In genomic region chr9:83649515-83649914, GRCh38 we compare ENCODE assay signal across 11 cellular contexts. TPM values are rescaled to one million over a fixed set of nuclear protein-coding genes. Genes with fewer than 3 reads are reported as not detected.
DNase-seq lines count a peak whose midpoint lies in the region; ATAC-seq, FAIRE-seq and TF ChIP-seq lines count a peak whose summit lies in the region.
"Had no signal": no experiment of that assay in that cellular context is flagged by ENCODE, and none has a peak within 500 bp of the region (broad histone marks: within the 10 kb centered on the region; RNA-seq: fewer than 3 reads in every experiment).

No MANE protein-coding gene starts in this region.

- H3K79me2 ChIP-seq in GM12878 (ENCODE audit: control insufficient read depth, insufficient read depth, low read length), result no peaks in the 10 kb centered on the region

- no peak for FAIRE-seq in GM12878 (lab: Jason Lieb, UNC)
- FAIRE-seq: pancreas had no signal

- POLR2A ChIA-PET in GM12878 (lab: Charles Lee) (interaction anchor here (0.6 to 1.8 kb wide), 3 partner anchors 29 to 82 kb away, joined by 3 to 5 read pairs (median 5); partner anchors contain the start of gene UBQLN1), RWPE1 (lab: Yijun Ruan, JAX; ENCODE audit: low non-redundant PET) (no interaction called here)

- no peak for TF ChIP-seq RAD21 in GM12878 (IDR thresholded peaks at IDR 0.05; ENCODE audit: insufficient read depth, low read depth, low read length)

- RAD21 ChIA-PET in GM12878 (lab: Charles Lee; ENCODE audit: unreplicated experiment), result interaction anchor here (0.5 to 2.9 kb wide), 12 partner anchors 12 to 382 kb away, joined by 3 to 31 read pairs (median 4); partner anchors contain the start of gene IDNK

- H3K9ac ChIP-seq in HUES64 (ENCODE audit: low read depth, low read length) (no peak overlapping the region), GM12878 (ENCODE audit: control insufficient read depth, insufficient read depth, low read length) (no peak overlapping the region)

- H3K36me3 ChIP-seq in HUES64 (ENCODE audit: insufficient read depth, low read length) (peaks cover 43% of the 10 kb centered on the region), GM12878 (ENCODE audit: control insufficient read depth in 2 of 2, insufficient read depth in 2 of 2, low read length in 1 of 2) (peaks cover 2 to 48% of the 10 kb centered on the region in 2 experiments)
- H3K36me3 ChIP-seq: pancreas had no signal

- SMC1A ChIA-PET in GM12878 (lab: Charles Lee; ENCODE audit: uncharacterized antibody, unreplicated experiment), result interaction anchor here (0.6 to 5.3 kb wide), 13 partner anchors 9 to 319 kb away, joined by 3 to 32 read pairs (median 3); partner anchors contain the start of genes IDNK and UBQLN1

- H4K20me1 ChIP-seq in GM12878 (ENCODE audit: control insufficient read depth, insufficient read depth), result no peaks in the 10 kb centered on the region

- no peak for TF ChIP-seq POLR2A in GM12878 (IDR thresholded peaks at IDR 0.05; ENCODE audit: low read depth, low read length)

- H3K9me3 ChIP-seq in HUES64 (ENCODE audit: insufficient read depth, low read depth, low read length), result peaks cover 9% of the 10 kb centered on the region; the same call in 1 of the 2 replicates
- H3K9me3 ChIP-seq in GM12878 (replicated peaks; ENCODE audit: control insufficient read depth, insufficient read depth, low read length), result no peaks in the 10 kb centered on the region
- H3K9me3 ChIP-seq: pancreas had no signal

- ATAC-seq in GM12878 (peak; percentile 30), left colon (peak; percentile 20), GM21360 (IDR thresholded peaks at IDR 0.05; ENCODE audit: unreplicated experiment) (no peak)

- WGBS in HUES64, result 87% methylated on average over 4 of the region's 4 CpGs
- WGBS in GM12878 (ENCODE audit: insufficient coverage, insufficient replicate concordance, low lambda C conversion rate, missing lambda C conversion rate), result 89% methylated on average over 4 of the region's 4 CpGs

- peak overlapping the region; percentile 47; the same call in 1 of the 2 replicates for H3K27ac ChIP-seq in HUES64 (ENCODE audit: low read depth, low read length)
- no peak overlapping the region for H3K27ac ChIP-seq in GM12878 (ENCODE audit: control insufficient read depth, insufficient read depth)
- H3K27ac ChIP-seq in RWPE1, result no peak overlapping the region
- H3K27ac ChIP-seq: 22Rv1, pancreas, skin epidermis had no signal

- CTCF ChIA-PET in GM12878 (lab: Yijun Ruan, JAX) (interaction anchor here (0.6 to 4.8 kb wide), 20 partner anchors 10 to 314 kb away, joined by 3 to 50 read pairs (median 6); partner anchors contain the start of genes IDNK and UBQLN1), RWPE1 (lab: Yijun Ruan, JAX) (interaction anchor here (0.5 to 1.4 kb wide), 14 partner anchors 9 to 607 kb away, joined by 3 to 8 read pairs (median 3); no protein-coding TSS in a partner anchor)

- TF ChIP-seq CTCF in GM12878 (IDR thresholded peaks at IDR 0.05 in 2 of 3, conservative IDR thresholded peaks at IDR 0.05 in 1 of 3; ENCODE audit: control insufficient read depth in 2 of 3, extremely low read depth in 1 of 3, insufficient read depth in 1 of 3, low read depth in 3 of 3, low read length in 3 of 3) (no peak), RWPE1 (conservative IDR thresholded peaks at IDR 0.05; ENCODE audit: low read depth) (no peak)

- peak; percentile 56 for DNase-seq in DMS 273 (lab: John Stamatoyannopoulos, UW; ENCODE audit: unreplicated experiment)
- no peak for DNase-seq in DMS 273 treated with DMSO at 0.1 percent for 48 hours (lab: John Stamatoyannopoulos, UW)
- DNase-seq in GM12878 (ENCODE audit: low read depth, low spot score), result no peak
- DNase-seq in left colon, result no peak
- no peak for DNase-seq in RWPE1 (ENCODE audit: low spot score)
- no peak for DNase-seq in stimulated activated CD4-positive, alpha-beta T cell treated with anti-CD3 and anti-CD28 coated beads, Interleukin-2, amount 100 ng/mL, for 24 hours

- no peaks in the 10 kb centered on the region for H3K4me1 ChIP-seq in HUES64 (ENCODE audit: insufficient read depth, low read length)
- H3K4me1 ChIP-seq in GM12878 (ENCODE audit: control insufficient read depth, insufficient read depth, low read length), result peaks cover 5% of the 10 kb centered on the region
- H3K4me1 ChIP-seq: pancreas had no signal

- in situ Hi-C loops in GM12878 (cut with MboI), result no loop called here

- H3K4me3 ChIP-seq in HUES64 (ENCODE audit: low read length) (no peak overlapping the region), GM12878 (no peak overlapping the region)
- H3K4me3 ChIP-seq: pancreas, skin epidermis had no signal

- no peak for TF ChIP-seq EP300 in GM12878 (IDR thresholded peaks at IDR 0.05; ENCODE audit: borderline replicate concordance in 1 of 2, control insufficient read depth in 1 of 2, low read depth in 2 of 2, low read length in 2 of 2)

- BruUV-seq in GM12878 (replicated peaks; lab: Mats Ljungman, UMichigan), result no TSS peak

- H3K27me3 ChIP-seq in HUES64 (ENCODE audit: insufficient read depth, low read length) (no peaks in the 10 kb centered on the region), GM12878 (replicated peaks in 1 of 2; ENCODE audit: control insufficient read depth in 2 of 2, insufficient read depth in 2 of 2, low read length in 1 of 2) (no peaks in the 10 kb centered on the region)
- H3K27me3 ChIP-seq: pancreas had no signal

- intact Hi-C loops in GM12878 (cut with micrococcal nuclease; ENCODE audit: unreplicated experiment), result loop anchor here (2.0 kb wide), 1 partner anchor 29 kb away; no protein-coding TSS in a partner anchor
- intact Hi-C loops in left colon (cut with DNase I, micrococcal nuclease), result no loop called here

- H3K4me2 ChIP-seq in GM12878 (ENCODE audit: control insufficient read depth, insufficient read depth), result no peak overlapping the region

- H2AFZ ChIP-seq in GM12878 (ENCODE audit: control insufficient read depth, low read depth, low read length), result no peak overlapping the region

TF ChIP-seq in GM12878, 131 proteins besides CTCF, POLR2A, EP300 and RAD21 (continues in another document):
- TF ChIP-seq EGR1 (IDR thresholded peaks at IDR 0.05; ENCODE audit: borderline replicate concordance in 1 of 2, low read depth in 2 of 2, low read length in 2 of 2) (no peak), MYB (IDR thresholded peaks at IDR 0.05; ENCODE audit: borderline replicate concordance, low read depth, low read length) (no peak)

RNA-seq across cellular contexts. Expression of gene IDNK, which starts 26.6 kb away (rescaled TPM):
- polyA plus RNA-seq in HUES64 (2013, experiment 1 of 2), result 1.1 TPM
- 1.6 TPM for polyA plus RNA-seq in HUES64 (2013, experiment 2 of 2)
- 4.3 and 5.1 TPM in 2 replicates for total RNA-seq in GM12878 (2013; cell fraction: nucleolus; rRNA removed)
- total RNA-seq in GM12878 (2014; rRNA removed) (10.6 and 12.0 TPM in 2 replicates), GM12878 (2014; rRNA removed; fragmentation: Illumina TruSeq; extraction: Trizol) (8.5 and 11.1 TPM in 2 replicates), GM12878 (2021) (7.0 and 7.7 TPM in 2 replicates), left colon (10 to 100 TPM in 1 of 2 donors, 1 to 10 TPM in 1; 7.2 to 13.4 TPM)
- polyA plus RNA-seq in GM12878 (2011; ENCODE audit: low read depth), result 11.5 TPM
- polyA plus RNA-seq in GM12878 (2011; rRNA removed) (8.9 and 14.2 TPM in 2 replicates), GM12878 (2014; fragmentation: Illumina TruSeq; extraction: Trizol) (10.6 and 15.2 TPM in 2 replicates), GM12878 (2014; fragmentation: Nextera tagmentation; extraction: Ambion mirVana) (1 to 10 TPM; 8.7 to 8.9 TPM), GM12878 (2014; rRNA removed) (11.0 TPM in 2 replicates), GM12878 (2016; fragmentation: Nextera tagmentation; extraction: Ambion mirVana) (10 to 100 TPM; 18.3 to 19.1 TPM)
- 5.7 and 5.8 TPM in 2 replicates for polyA plus RNA-seq in GM12878 (2011; cell fraction: cytosol; rRNA removed)
- 3.8 and 4.7 TPM in 2 replicates for polyA plus RNA-seq in GM12878 (2011; cell fraction: nucleus; rRNA removed)
- 10.4 and 10.9 TPM in 2 replicates for polyA plus RNA-seq in GM12878 (2012)
- polyA minus RNA-seq in GM12878 (2011; rRNA and poly(A)+ RNA removed), result 2.2 and 3.0 TPM in 2 replicates
- not detected in 2 replicates for polyA minus RNA-seq in GM12878 (2011; cell fraction: cytosol; rRNA and poly(A)+ RNA removed)
- 1.7 and 3.1 TPM in 2 replicates for polyA minus RNA-seq in GM12878 (2011; cell fraction: nucleus; rRNA and poly(A)+ RNA removed)

RNA-seq across cellular contexts. Expression of gene UBQLN1, which starts 58.2 kb away (rescaled TPM):
- polyA plus RNA-seq in HUES64 (2013, experiment 1 of 2), result 98.6 TPM
- 104 TPM for polyA plus RNA-seq in HUES64 (2013, experiment 2 of 2)
- total RNA-seq in GM12878 (2013; cell fraction: nucleolus; rRNA removed), result 183 and 192 TPM in 2 replicates
- total RNA-seq in GM12878 (2014; rRNA removed) (66.3 and 66.5 TPM in 2 replicates), GM12878 (2014; rRNA removed; fragmentation: Illumina TruSeq; extraction: Trizol) (44.5 and 47.0 TPM in 2 replicates), GM12878 (2021) (65.4 and 71.6 TPM in 2 replicates), left colon (10 to 100 TPM; 78.1 to 79.2 TPM)
- polyA plus RNA-seq in GM12878 (2011; ENCODE audit: low read depth), result 23.6 TPM
- polyA plus RNA-seq in GM12878 (2011; rRNA removed) (115 and 118 TPM in 2 replicates), GM12878 (2014; fragmentation: Illumina TruSeq; extraction: Trizol) (65.9 and 72.9 TPM in 2 replicates), GM12878 (2014; fragmentation: Nextera tagmentation; extraction: Ambion mirVana) (10 to 100 TPM; 12.4 to 15.0 TPM), GM12878 (2014; rRNA removed) (62.0 and 74.7 TPM in 2 replicates), GM12878 (2016; fragmentation: Nextera tagmentation; extraction: Ambion mirVana) (10 to 100 TPM; 76.2 to 81.2 TPM)
- polyA plus RNA-seq in GM12878 (2011; cell fraction: cytosol; rRNA removed), result 68.7 and 77.7 TPM in 2 replicates
- 56.0 and 66.1 TPM in 2 replicates for polyA plus RNA-seq in GM12878 (2011; cell fraction: nucleus; rRNA removed)
- polyA plus RNA-seq in GM12878 (2012), result 36.6 and 47.0 TPM in 2 replicates
- polyA minus RNA-seq in GM12878 (2011; rRNA and poly(A)+ RNA removed), result 129 and 178 TPM in 2 replicates
- polyA minus RNA-seq in GM12878 (2011; cell fraction: cytosol; rRNA and poly(A)+ RNA removed), result 64.0 and 77.6 TPM in 2 replicates
- polyA minus RNA-seq in GM12878 (2011; cell fraction: nucleus; rRNA and poly(A)+ RNA removed), result 83.1 and 123 TPM in 2 replicates
